Comparison of ENCODE assay signal across 10 cellular contexts in genomic region chr15:85840802-85841152, GRCh38. TPM values are rescaled to one million over a fixed set of nuclear protein-coding genes. Genes with fewer than 3 reads are reported as not detected.
A peak's percentile ranks its signal among the peaks of the same experiment; 100 is the strongest.
DNase-seq lines count a peak whose midpoint lies in the region; ATAC-seq and TF ChIP-seq lines count a peak whose summit lies in the region.
"Had no signal": no experiment of that assay in that cellular context is flagged by ENCODE, and none has a peak within 500 bp of the region (broad histone marks: within the 10 kb centered on the region; RNA-seq: fewer than 3 reads in every experiment).

No MANE protein-coding gene starts in this region.

- no peak overlapping the region for H3K9ac ChIP-seq in MM.1S (ENCODE audit: low read length)

- H3K4me3 ChIP-seq in MM.1S (ENCODE audit: low read length) (peak overlapping the region; percentile 49; the same call in 1 of the 2 replicates), dorsolateral prefrontal cortex (peak overlapping the region in 51 of 59 donors; percentile 9 to 65 (median 44)), osteoblast (ENCODE audit: insufficient read depth, low read length) (peak overlapping the region; percentile 73)

- no peaks in the 10 kb centered on the region for H3K4me1 ChIP-seq in MM.1S (ENCODE audit: low read length)
- peaks cover 3% of the 10 kb centered on the region for H3K4me1 ChIP-seq in osteoblast (ENCODE audit: insufficient read depth, low read length)

- H3K27ac ChIP-seq in MM.1S (ENCODE audit: low read length) (no peak overlapping the region), dorsolateral prefrontal cortex (no peak overlapping the region), osteoblast (ENCODE audit: low read depth, low read length) (no peak overlapping the region)
- H3K27ac ChIP-seq: SJSA1 had no signal

- H4K20me1 ChIP-seq in MM.1S (ENCODE audit: insufficient read depth, low read length) (no peaks in the 10 kb centered on the region), osteoblast (ENCODE audit: insufficient read depth, low read length) (no peaks in the 10 kb centered on the region)

- H3F3A ChIP-seq in MM.1S (ENCODE audit: insufficient read depth, low read length), result no peaks in the 10 kb centered on the region; the same call in 1 of the 2 replicates

- H3K79me2 ChIP-seq in MM.1S (ENCODE audit: low read length) (no peaks in the 10 kb centered on the region), osteoblast (ENCODE audit: insufficient read depth, low read length) (no peaks in the 10 kb centered on the region)

- no peaks in the 10 kb centered on the region for H3K36me3 ChIP-seq in MM.1S (replicated peaks; ENCODE audit: insufficient read depth, low read length)
- no peaks in the 10 kb centered on the region for H3K36me3 ChIP-seq in osteoblast (ENCODE audit: insufficient read depth, low read length)
- H3K36me3 ChIP-seq: SJSA1 had no signal

- H2AFZ ChIP-seq in MM.1S (ENCODE audit: low read length) (peak overlapping the region; percentile 76; the same call in 1 of the 2 replicates), osteoblast (ENCODE audit: low read length) (peak overlapping the region; percentile 93)

- peaks cover 13% of the 10 kb centered on the region for H3K4me1 Mint-ChIP-seq in CD14-positive monocyte
- H3K4me1 Mint-ChIP-seq: activated CD8-positive, alpha-beta memory T cell treated with anti-CD3 and anti-CD28 coated beads, Interleukin-2, amount 10 ng/mL, durations not matched to agents 7 days and 5 days had no signal

- no peaks in the 10 kb centered on the region for H3K9me2 ChIP-seq in MM.1S (replicated peaks; ENCODE audit: insufficient read depth, low read length)

- H3K27me3 Mint-ChIP-seq in CD14-positive monocyte (ENCODE audit: low read depth in 3 of 3), result peaks cover 10 to 21% (median 16%) of the 10 kb centered on the region in 3 donors

- ATAC-seq in GM19455 (IDR thresholded peaks at IDR 0.05; ENCODE audit: unreplicated experiment), result no peak

- H3K27me3 ChIP-seq in MM.1S (replicated peaks; ENCODE audit: insufficient read depth, low read length) (no peaks in the 10 kb centered on the region), dorsolateral prefrontal cortex (peaks cover 0 to 10% (median 0%) of the 10 kb centered on the region in 45 donors), osteoblast (ENCODE audit: insufficient read depth, low read length) (peaks cover 10% of the 10 kb centered on the region)

- intact Hi-C loops in CD14-positive monocyte (cut with micrococcal nuclease), result loop anchor here in 1 of 2 donors (2.0 kb wide), 1 partner anchor 110 kb away; no protein-coding TSS in a partner anchor
- intact Hi-C loops in dorsolateral prefrontal cortex (cut with DNase I), result loop anchor here in 1 of 2 donors (2.0 kb wide), 1 partner anchor 110 kb away; no protein-coding TSS in a partner anchor

- peak overlapping the region; percentile 86 for H3K4me2 ChIP-seq in MM.1S (ENCODE audit: low read depth, low read length)
- peak overlapping the region; percentile 97 for H3K4me2 ChIP-seq in osteoblast (ENCODE audit: insufficient read depth, low read length)

- H3K4me3 Mint-ChIP-seq in CD14-positive monocyte, result peak overlapping the region in 1 of 2 donors; percentile 85

- DNase-seq in CD14-positive monocyte (ENCODE audit: low spot score) (no peak), MM.1S (no peak), dorsolateral prefrontal cortex (no peak), osteoblast (ENCODE audit: insufficient read length, low spot score, missing footprints) (no peak), DMS79 (lab: John Stamatoyannopoulos, UW) (no peak), midbrain (lab: John Stamatoyannopoulos, UW) (no peak), NOMO-1 (lab: John Stamatoyannopoulos, UW; ENCODE audit: unreplicated experiment in 2 of 2) (no peak)

- H3K9me3 ChIP-seq in MM.1S (replicated peaks; ENCODE audit: insufficient read depth, low read length) (no peaks in the 10 kb centered on the region), osteoblast (ENCODE audit: low read depth, low read length) (no peaks in the 10 kb centered on the region)
- H3K9me3 ChIP-seq: SJSA1 had no signal

- no peaks in the 10 kb centered on the region for H3K36me3 Mint-ChIP-seq in CD14-positive monocyte
- H3K36me3 Mint-ChIP-seq: activated CD8-positive, alpha-beta memory T cell treated with anti-CD3 and anti-CD28 coated beads, Interleukin-2, amount 10 ng/mL, durations not matched to agents 7 days and 5 days had no signal

- no peaks in the 10 kb centered on the region for H3K9me3 Mint-ChIP-seq in CD14-positive monocyte

- H3K27ac Mint-ChIP-seq in CD14-positive monocyte, result no peak overlapping the region
- H3K27ac Mint-ChIP-seq: activated CD8-positive, alpha-beta memory T cell treated with anti-CD3 and anti-CD28 coated beads, Interleukin-2, amount 10 ng/mL, durations not matched to agents 7 days and 5 days had no signal

- TF ChIP-seq CTCF in CD14-positive monocyte (IDR thresholded peaks at IDR 0.05) (peak; percentile 45), MM.1S (IDR thresholded peaks at IDR 0.05; ENCODE audit: low read length) (no peak), dorsolateral prefrontal cortex (IDR thresholded peaks at IDR 0.05 in 54 of 56, conservative IDR thresholded peaks at IDR 0.05 in 2 of 56; ENCODE audit: low read depth in 1 of 56, partially characterized antibody in 56 of 56) (peak in 16 of 56 donors; percentile 2 to 45 (median 16)), osteoblast (IDR thresholded peaks at IDR 0.05; ENCODE audit: extremely low read depth, low read depth, low read length) (no peak)

RNA-seq across cellular contexts. Expression of gene KLHL25, which starts 46.1 kb away (rescaled TPM):
- under 1 TPM; 0.27 to 0.40 TPM for polyA plus RNA-seq in CD14-positive monocyte
- total RNA-seq in dorsolateral prefrontal cortex (10 to 100 TPM in 75 of 120 experiments, 1 to 10 TPM in 45; 6.4 to 24.6 (median 10.7) TPM), osteoblast (3.8 and 4.3 TPM in 2 replicates)
